1 cellular context compared by ENCODE assay signal in the genomic region with DNA sequence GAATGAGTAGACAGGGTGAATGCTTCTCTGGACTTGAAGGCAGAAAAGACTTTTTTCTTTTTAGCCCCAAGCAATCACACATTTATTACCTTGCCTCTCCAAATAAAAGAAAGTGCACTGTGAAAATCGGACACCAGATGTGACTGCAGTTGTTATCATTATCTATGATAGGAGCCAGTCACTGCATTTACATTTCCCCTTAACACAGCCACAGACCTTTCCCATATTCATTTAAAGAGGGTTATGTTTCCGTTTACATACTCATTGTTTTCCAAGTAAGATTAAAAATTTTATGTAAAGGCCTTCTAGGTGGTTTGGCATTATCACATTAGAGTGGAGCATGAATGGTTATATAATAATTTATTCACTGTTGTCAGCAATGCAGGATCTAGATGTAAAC.
TF ChIP-seq lines count a peak whose summit lies in the region.

No MANE protein-coding gene starts in this region.

TF ChIP-seq in A549, 52 proteins besides CTCF, POLR2A, EP300 and RAD21 (continued from another document):
- TF ChIP-seq, protein P1, sequence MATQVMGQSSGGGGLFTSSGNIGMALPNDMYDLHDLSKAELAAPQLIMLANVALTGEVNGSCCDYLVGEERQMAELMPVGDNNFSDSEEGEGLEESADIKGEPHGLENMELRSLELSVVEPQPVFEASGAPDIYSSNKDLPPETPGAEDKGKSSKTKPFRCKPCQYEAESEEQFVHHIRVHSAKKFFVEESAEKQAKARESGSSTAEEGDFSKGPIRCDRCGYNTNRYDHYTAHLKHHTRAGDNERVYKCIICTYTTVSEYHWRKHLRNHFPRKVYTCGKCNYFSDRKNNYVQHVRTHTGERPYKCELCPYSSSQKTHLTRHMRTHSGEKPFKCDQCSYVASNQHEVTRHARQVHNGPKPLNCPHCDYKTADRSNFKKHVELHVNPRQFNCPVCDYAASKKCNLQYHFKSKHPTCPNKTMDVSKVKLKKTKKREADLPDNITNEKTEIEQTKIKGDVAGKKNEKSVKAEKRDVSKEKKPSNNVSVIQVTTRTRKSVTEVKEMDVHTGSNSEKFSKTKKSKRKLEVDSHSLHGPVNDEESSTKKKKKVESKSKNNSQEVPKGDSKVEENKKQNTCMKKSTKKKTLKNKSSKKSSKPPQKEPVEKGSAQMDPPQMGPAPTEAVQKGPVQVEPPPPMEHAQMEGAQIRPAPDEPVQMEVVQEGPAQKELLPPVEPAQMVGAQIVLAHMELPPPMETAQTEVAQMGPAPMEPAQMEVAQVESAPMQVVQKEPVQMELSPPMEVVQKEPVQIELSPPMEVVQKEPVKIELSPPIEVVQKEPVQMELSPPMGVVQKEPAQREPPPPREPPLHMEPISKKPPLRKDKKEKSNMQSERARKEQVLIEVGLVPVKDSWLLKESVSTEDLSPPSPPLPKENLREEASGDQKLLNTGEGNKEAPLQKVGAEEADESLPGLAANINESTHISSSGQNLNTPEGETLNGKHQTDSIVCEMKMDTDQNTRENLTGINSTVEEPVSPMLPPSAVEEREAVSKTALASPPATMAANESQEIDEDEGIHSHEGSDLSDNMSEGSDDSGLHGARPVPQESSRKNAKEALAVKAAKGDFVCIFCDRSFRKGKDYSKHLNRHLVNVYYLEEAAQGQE (IDR thresholded peaks at IDR 0.05): no peak
- no peak for TF ChIP-seq KDM5A (IDR thresholded peaks at IDR 0.05)
